ENCODE assay signal across 17 cellular contexts in the genomic region with DNA sequence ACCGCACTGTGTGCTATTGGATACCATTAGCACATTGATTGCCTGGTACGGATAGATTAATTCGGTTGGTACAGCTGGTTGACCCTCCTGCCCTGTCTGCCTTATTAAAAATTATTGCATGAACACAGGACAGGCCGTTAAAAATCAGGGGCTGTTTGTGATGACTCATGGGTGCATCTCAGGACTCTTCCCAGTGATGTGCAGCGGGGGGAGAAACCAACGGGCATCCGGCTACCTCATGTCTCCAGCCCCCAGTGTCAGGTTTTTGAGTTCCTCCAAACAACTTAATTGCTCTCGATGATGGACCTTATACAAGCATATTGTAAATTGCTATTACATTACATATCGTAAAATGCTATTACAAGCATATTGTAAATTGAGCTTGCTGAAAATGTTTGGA.
DNase-seq lines count a peak whose midpoint lies in the region; ATAC-seq and TF ChIP-seq lines count a peak whose summit lies in the region.
"Had no signal": no experiment of that assay in that cellular context is flagged by ENCODE, and none has a peak within 500 bp of the region (broad histone marks: within the 10 kb centered on the region; RNA-seq: fewer than 3 reads in every experiment).

No MANE protein-coding gene starts in this region.

- H3K4me2 ChIP-seq in BLaER1 treated with 17β-estradiol and CSF1 and Interleukin-3, amounts not matched to agents 10 nM and 100 nM: peak overlapping the region; percentile 39 to 100 (median 94)

- peaks cover 3% of the 10 kb centered on the region; the same call in 1 of the 2 replicates for H3K36me3 Mint-ChIP-seq in HFFc6 (ENCODE audit: low read depth)

- peak overlapping the region; percentile 37; the same call in 1 of the 2 replicates for H3K4me3 Mint-ChIP-seq in HFFc6

- H4K20me1 ChIP-seq in BLaER1 treated with 17β-estradiol and CSF1 and Interleukin-3, amounts not matched to agents 10 nM and 100 nM: peaks cover 0 to 24% (median 0%) of the 10 kb centered on the region in 11 experiments; a peak in 3 of 22 replicates

- peak overlapping the region in 4 of 10 experiments; percentile 28 to 40 (median 34); a peak in 5 of 20 replicates for H3K4me3 ChIP-seq in BLaER1 treated with 17β-estradiol and CSF1 and Interleukin-3, amounts not matched to agents 10 nM and 100 nM
- H3K4me3 ChIP-seq in fibroblast of mammary gland (ENCODE audit: control insufficient read depth, low read depth, low read length) (no peak overlapping the region), rectal smooth muscle tissue (ENCODE audit: low read length) (no peak overlapping the region)
- H3K4me3 ChIP-seq: left lung, tibial artery had no signal

- no peak for TF ChIP-seq CTCF in HFFc6 (IDR thresholded peaks at IDR 0.05)
- TF ChIP-seq CTCF in fibroblast of mammary gland (conservative IDR thresholded peaks at IDR 0.05; ENCODE audit: control insufficient read depth, insufficient read depth, low read depth, low read length): no peak

- peak overlapping the region in 8 of 11 experiments; percentile 54 to 90 (median 74); a peak in 16 of 22 replicates for H3K27ac ChIP-seq in BLaER1 treated with 17β-estradiol and CSF1 and Interleukin-3, amounts not matched to agents 10 nM and 100 nM
- H3K27ac ChIP-seq in rectal smooth muscle tissue (ENCODE audit: low read depth, low read length): peak overlapping the region; percentile 42
- H3K27ac ChIP-seq: left lung, tibial artery had no signal

- H3K9me3 Mint-ChIP-seq in HFFc6: no peaks in the 10 kb centered on the region

- peak overlapping the region; percentile 40 for H3K27ac Mint-ChIP-seq in HFFc6

- H3K27me3 ChIP-seq in BLaER1 treated with 17β-estradiol and CSF1 and Interleukin-3, amounts not matched to agents 10 nM and 100 nM: no peaks in the 10 kb centered on the region
- no peaks in the 10 kb centered on the region for H3K27me3 ChIP-seq in rectal smooth muscle tissue (ENCODE audit: control insufficient read depth, insufficient read depth, low read length)
- H3K27me3 ChIP-seq: left lung, tibial artery had no signal

- H3K27me3 Mint-ChIP-seq in HFFc6 (ENCODE audit: insufficient read depth): peaks cover 2% of the 10 kb centered on the region; the same call in 1 of the 2 replicates

- H3K4me1 ChIP-seq in BLaER1 treated with 17β-estradiol and CSF1 and Interleukin-3, amounts not matched to agents 10 nM and 100 nM: peaks cover 37 to 92% (median 89%) of the 10 kb centered on the region in 10 experiments
- H3K4me1 ChIP-seq in rectal smooth muscle tissue (ENCODE audit: control insufficient read depth, insufficient read depth, low read length): peaks cover 11% of the 10 kb centered on the region
- H3K4me1 ChIP-seq: left lung, tibial artery had no signal

- no peak for DNase-seq in HFFc6
- peak; percentile 57 for DNase-seq in fibroblast of mammary gland (ENCODE audit: low read depth)
- no peak for DNase-seq in globus pallidus (ENCODE audit: low spot score)
- no peak for DNase-seq in NCI-H1436 (lab: John Stamatoyannopoulos, UW)
- DNase-seq: amygdala; KBM-7; left lung; midbrain; MV-4-11; NCI-H1930; stimulated activated naive CD4-positive, alpha-beta T cell; SW 1271; tibial artery had no signal

- H3K4me1 Mint-ChIP-seq in HFFc6 (ENCODE audit: low read depth): peaks cover 13% of the 10 kb centered on the region

- peak overlapping the region in 8 of 11 experiments; percentile 18 to 84 (median 55); a peak in 14 of 22 replicates for H3K9ac ChIP-seq in BLaER1 treated with 17β-estradiol and CSF1 and Interleukin-3, amounts not matched to agents 10 nM and 100 nM
- H3K9ac ChIP-seq in rectal smooth muscle tissue (ENCODE audit: low read length): no peak overlapping the region

- H3K9me3 ChIP-seq in BLaER1 treated with 17β-estradiol and CSF1 and Interleukin-3, amounts not matched to agents 10 nM and 100 nM (replicated peaks in 1 of 11): no peaks in the 10 kb centered on the region
- H3K9me3 ChIP-seq: left lung, tibial artery had no signal

- H3K36me3 ChIP-seq in BLaER1 treated with 17β-estradiol and CSF1 and Interleukin-3, amounts not matched to agents 10 nM and 100 nM: peaks cover 0 to 14% (median 4%) of the 10 kb centered on the region in 11 experiments; a peak in 12 of 22 replicates
- no peaks in the 10 kb centered on the region for H3K36me3 ChIP-seq in rectal smooth muscle tissue (ENCODE audit: control insufficient read depth, insufficient read depth, low read length)

- ATAC-seq in GM18498 (IDR thresholded peaks at IDR 0.05; ENCODE audit: unreplicated experiment) (no peak), GM21360 (IDR thresholded peaks at IDR 0.05; ENCODE audit: unreplicated experiment) (no peak)
- ATAC-seq: left lung had no signal
